ENCODE assay signal across 23 cellular contexts in genomic region chr11:20623258-20623657, GRCh38. TPM values are rescaled to one million over a fixed set of nuclear protein-coding genes. Genes with fewer than 3 reads are reported as not detected.
"Had no signal": no experiment of that assay in that cellular context is flagged by ENCODE, and none has a peak within 500 bp of the region (broad histone marks: within the 10 kb centered on the region; RNA-seq: fewer than 3 reads in every experiment).

No MANE protein-coding gene starts in this region.

- H3K36me3 ChIP-seq: adrenal gland, suprapubic skin, upper lobe of left lung had no signal

- FAIRE-seq: colon, endometrium had no signal

- H3K4me1 Mint-ChIP-seq: activated CD4-positive, alpha-beta T cell treated with anti-CD3 and anti-CD28 coated beads for 36 hours; activated naive CD4-positive, alpha-beta T cell treated with anti-CD3 and anti-CD28 coated beads, Interleukin-2, amount 50 U/mL, for 24 hours; immature natural killer cell; T-cell had no signal

- H3K4me3 Mint-ChIP-seq: activated CD4-positive, alpha-beta memory T cell treated with anti-CD3 and anti-CD28 coated beads for 36 hours; activated CD4-positive, alpha-beta T cell treated with anti-CD3 and anti-CD28 coated beads for 36 hours; activated naive CD4-positive, alpha-beta T cell treated with anti-CD3 and anti-CD28 coated beads, Interleukin-2, amount 50 U/mL, for 24 hours; activated T-cell treated with anti-CD3 and anti-CD28 coated beads, Interleukin-2, amount 50 U/mL, for 4 hours; immature natural killer cell; stimulated activated naive CD8-positive, alpha-beta T cell treated with anti-CD3 and anti-CD28 coated beads, Interleukin-15, Interleukin-2, amounts not matched to agents 100 ng/mL and 50 ng/mL, for 24 hours; T-cell had no signal

- H3K27me3 ChIP-seq: suprapubic skin, upper lobe of left lung had no signal

- H3K27ac Mint-ChIP-seq: activated CD4-positive, alpha-beta memory T cell treated with anti-CD3 and anti-CD28 coated beads for 36 hours; activated CD4-positive, alpha-beta T cell treated with anti-CD3 and anti-CD28 coated beads for 36 hours; activated naive CD4-positive, alpha-beta T cell treated with anti-CD3 and anti-CD28 coated beads, Interleukin-2, amount 50 U/mL, for 24 hours; immature natural killer cell; stimulated activated naive CD8-positive, alpha-beta T cell treated with anti-CD3 and anti-CD28 coated beads, Interleukin-15, Interleukin-2, amounts not matched to agents 100 ng/mL and 50 ng/mL, for 24 hours; T-cell had no signal

- H3K4me3 ChIP-seq: adrenal gland, lung, psoas muscle, suprapubic skin, upper lobe of left lung had no signal

- H3K27ac ChIP-seq: adrenal gland, psoas muscle, suprapubic skin, upper lobe of left lung had no signal

- H3K9me3 Mint-ChIP-seq: activated CD4-positive, alpha-beta memory T cell treated with anti-CD3 and anti-CD28 coated beads for 36 hours; activated naive CD4-positive, alpha-beta T cell treated with anti-CD3 and anti-CD28 coated beads, Interleukin-2, amount 50 U/mL, for 24 hours; activated T-cell treated with anti-CD3 and anti-CD28 coated beads, Interleukin-2, amount 50 U/mL, for 4 hours; stimulated activated naive CD8-positive, alpha-beta T cell treated with anti-CD3 and anti-CD28 coated beads, Interleukin-15, Interleukin-2, amounts not matched to agents 100 ng/mL and 50 ng/mL, for 24 hours; T-cell had no signal

- ATAC-seq: activated CD4-positive, alpha-beta T cell treated with anti-CD3 and anti-CD28 coated beads for 36 hours; activated T-cell treated with anti-CD3 and anti-CD28 coated beads, Interleukin-2, amount 50 U/mL, for 4 hours; psoas muscle; sciatic nerve; T-cell had no signal

- H3K4me1 ChIP-seq: adrenal gland, psoas muscle, suprapubic skin, upper lobe of left lung had no signal

- H3K36me3 Mint-ChIP-seq: activated CD4-positive, alpha-beta memory T cell treated with anti-CD3 and anti-CD28 coated beads for 36 hours; activated naive CD4-positive, alpha-beta T cell treated with anti-CD3 and anti-CD28 coated beads, Interleukin-2, amount 50 U/mL, for 24 hours; immature natural killer cell; T-cell had no signal

- H3K9me3 ChIP-seq: adrenal gland, psoas muscle, suprapubic skin, upper lobe of left lung had no signal

- DNase-seq: activated CD4-positive, alpha-beta memory T cell treated with anti-CD3 and anti-CD28 coated beads for 36 hours; activated CD4-positive, alpha-beta T cell treated with anti-CD3 and anti-CD28 coated beads for 36 hours; activated effector memory CD4-positive, alpha-beta T cell treated with Interleukin-2 at 50 U/mL for 16 hours; activated T-cell treated with anti-CD3 and anti-CD28 coated beads, Interleukin-2, amount 50 U/mL, for 4 hours; adrenal gland; caudate nucleus; immature natural killer cell; midbrain; psoas muscle; T-cell; T-helper 9 cell; upper lobe of left lung had no signal

RNA-seq across cellular contexts. Expression of gene SLC6A5, which starts 23.9 kb away (rescaled TPM):
- total RNA-seq: activated CD4-positive, alpha-beta memory T cell treated with anti-CD3 and anti-CD28 coated beads for 36 hours; activated CD4-positive, alpha-beta T cell treated with anti-CD3 and anti-CD28 coated beads for 36 hours; activated T-cell treated with anti-CD3 and anti-CD28 coated beads, Interleukin-2, amount 50 U/mL, for 4 hours; lung; myocyte; osteocyte; psoas muscle; sciatic nerve; suprapubic skin; T-cell; upper lobe of left lung had no signal
- polyA plus RNA-seq: esophagus, immature natural killer cell, lung, neural cell, psoas muscle had no signal

RNA-seq across cellular contexts. Expression of gene NELL1, which starts 46.1 kb away (rescaled TPM):
- total RNA-seq: activated CD4-positive, alpha-beta memory T cell treated with anti-CD3 and anti-CD28 coated beads for 36 hours; activated CD4-positive, alpha-beta T cell treated with anti-CD3 and anti-CD28 coated beads for 36 hours; activated T-cell treated with anti-CD3 and anti-CD28 coated beads, Interleukin-2, amount 50 U/mL, for 4 hours; myocyte; osteocyte; psoas muscle; T-cell had no signal
- polyA plus RNA-seq: immature natural killer cell had no signal
